ENCODE assay signal across 8 cellular contexts in genomic region chr19:38224014-38224862, GRCh38. TPM values are rescaled to one million over a fixed set of nuclear protein-coding genes. Genes with fewer than 3 reads are reported as not detected.
DNase-seq lines count a peak whose midpoint lies in the region; ATAC-seq and TF ChIP-seq lines count a peak whose summit lies in the region.

DPF1 (minus strand) TSS chr19:38224222; CDS start chr19:38224142, 80 bp downstream.

- intact Hi-C loops in CD14-positive monocyte (cut with micrococcal nuclease) = no loop called here

- peak within 1 kb of the TSS in 1 of 7 donors; percentile 9 for H3K27ac Mint-ChIP-seq in CD14-positive monocyte

- peak; percentile 29 for ATAC-seq in omental fat pad (ENCODE audit: low FRiP score)
- no peak for ATAC-seq in HG03196 (IDR thresholded peaks at IDR 0.05; ENCODE audit: unreplicated experiment)

- H3K4me3 ChIP-seq in HL-60 (replicated peaks; ENCODE audit: insufficient read depth, low read length) = peak within 1 kb of the TSS; percentile 48
- peak within 1 kb of the TSS; percentile 64 for H3K4me3 ChIP-seq in fibroblast of pulmonary artery (replicated peaks; ENCODE audit: low read depth, low read length)

- no peak within 1 kb of the TSS for H3K27ac ChIP-seq in HL-60 (replicated peaks)

- peaks cover 50% of the 10 kb centered on the region for H3K27me3 ChIP-seq in HL-60 (ENCODE audit: insufficient read depth, poor library complexity, severe bottlenecking)

- peaks cover 0 to 26% (median 11%) of the 10 kb centered on the region in 7 donors for H3K9me3 Mint-ChIP-seq in CD14-positive monocyte

- peaks cover 0 to 14% of the 10 kb centered on the region in 2 donors for H3K36me3 Mint-ChIP-seq in CD14-positive monocyte

- TF ChIP-seq CTCF in CD14-positive monocyte (IDR thresholded peaks at IDR 0.05) = no peak
- no peak for TF ChIP-seq CTCF in HL-60 (IDR thresholded peaks at IDR 0.05; ENCODE audit: insufficient read depth, low read length)
- peak; percentile 12 for TF ChIP-seq CTCF in fibroblast of pulmonary artery (IDR thresholded peaks at IDR 0.05; ENCODE audit: low read length, missing control alignments)
- TF ChIP-seq CTCF in omental fat pad (IDR thresholded peaks at IDR 0.05) = no peak

- peak; percentile 40 for TF ChIP-seq POLR2A in GM19099 (IDR thresholded peaks at IDR 0.05; ENCODE audit: extremely low read depth, insufficient read length, low read depth)

- no peak for DNase-seq in CD14-positive monocyte (ENCODE audit: low spot score)
- DNase-seq in HL-60 (ENCODE audit: low read depth in 1 of 2, low spot score in 1 of 2) = peak in 1 of 2 experiments; percentile 29
- DNase-seq in OCI-M1 (lab: John Stamatoyannopoulos, UW) = peak; percentile 86
- DNase-seq in activated T-helper 1 cell treated with Interleukin-2 at 50 U/mL for 16 hours (ENCODE audit: low read depth) = peak; percentile 15
- peak; percentile 64 for DNase-seq in fibroblast of pulmonary artery (ENCODE audit: low read depth)
- DNase-seq in omental fat pad (ENCODE audit: low spot score) = no peak

- peaks cover 73 to 85% (median 85%) of the 10 kb centered on the region in 3 donors for H3K27me3 Mint-ChIP-seq in CD14-positive monocyte (ENCODE audit: low read depth in 3 of 3)

- peaks cover 12% of the 10 kb centered on the region for H3K4me1 Mint-ChIP-seq in CD14-positive monocyte

- peak within 1 kb of the TSS; percentile 56 to 90 for H3K4me3 Mint-ChIP-seq in CD14-positive monocyte

RNA-seq across cellular contexts. Expression of gene DPF1, which starts in this region (rescaled TPM):
- polyA plus RNA-seq in CD14-positive monocyte = not detected
- not detected for total RNA-seq in omental fat pad

Comparison
In these comparisons a context has a peak if more than half of its experiments do, and no peak if none do; other contexts are left out.
1. Peak in ATAC-seq in omental fat pad; RNA of the gene not detected or under 1 TPM.
2. DNase-seq: peak in OCI-M1 (single experiment), activated T-helper 1 cell treated with Interleukin-2 at 50 U/mL for 16 hours (single experiment) and fibroblast of pulmonary artery (single experiment); none in CD14-positive monocyte (single experiment) and omental fat pad (single experiment).